Comparison of ENCODE assay signal across 27 cellular contexts in genomic region chr11:92909214-92909613, GRCh38.
"Had no signal": no experiment of that assay in that cellular context is flagged by ENCODE, and none has a peak within 500 bp of the region (broad histone marks: within the 10 kb centered on the region; RNA-seq: fewer than 3 reads in every experiment).

No MANE protein-coding gene starts in this region.

- DNase-seq: colonic mucosa; cortex of kidney; effector CD8-positive, alpha-beta T cell; effector memory CD8-positive, alpha-beta T cell; endodermal cell; erythroblast; esophagus squamous epithelium; foreskin fibroblast; foreskin melanocyte; gastrocnemius medialis; glutamatergic neuron; head of caudate nucleus; heart right ventricle; hippocampal formation; left cardiac atrium; left lung; left ventricle myocardium superior; lower lobe of right lung; mesenchymal stem cell; mucosa of descending colon had no signal

- H3K36me3 ChIP-seq: colonic mucosa, esophagus squamous epithelium, gastrocnemius medialis, heart right ventricle, left lung, lower lobe of right lung had no signal

- H3K27me3 ChIP-seq: colonic mucosa, esophagus squamous epithelium, gastrocnemius medialis, left lung had no signal

- H3K27me3 Mint-ChIP-seq: dendritic cell treated with granulocyte-macrophage colony-stimulating factor and Interleukin-4, amounts not matched to agents 40 ng/mL and 50 ng/mL, for 4 days; effector memory CD8-positive, alpha-beta T cell had no signal

- H3K4me1 Mint-ChIP-seq: mesothelial cell of epicardium had no signal

- H3K4me1 ChIP-seq: colonic mucosa, esophagus squamous epithelium, gastrocnemius medialis, heart right ventricle, left lung, lower lobe of right lung had no signal

- FAIRE-seq: endometrium, islet of Langerhans, keratinocyte had no signal

- H3K9me3 ChIP-seq: colonic mucosa, esophagus squamous epithelium, gastrocnemius medialis, heart right ventricle, left lung, lower lobe of right lung, mucosa of descending colon had no signal

- H3K27ac ChIP-seq: colonic mucosa, epithelial cell of prostate, esophagus squamous epithelium, gastrocnemius medialis, heart right ventricle, left lung, lower lobe of right lung had no signal

- H3K4me3 Mint-ChIP-seq: dendritic cell treated with granulocyte-macrophage colony-stimulating factor and Interleukin-4, amounts not matched to agents 40 ng/mL and 50 ng/mL, for 4 days; effector memory CD8-positive, alpha-beta T cell; endodermal cell; mesothelial cell of epicardium had no signal

- H3K27ac Mint-ChIP-seq: dendritic cell treated with granulocyte-macrophage colony-stimulating factor and Interleukin-4, amounts not matched to agents 40 ng/mL and 50 ng/mL, for 4 days; effector memory CD8-positive, alpha-beta T cell; endodermal cell; mesothelial cell of epicardium had no signal

- H3K4me3 ChIP-seq: colonic mucosa, esophagus squamous epithelium, gastrocnemius medialis, heart right ventricle, left lung, lower lobe of right lung, mucosa of descending colon had no signal

- ATAC-seq: effector memory CD8-positive, alpha-beta T cell; esophagus mucosa; gastrocnemius medialis; heart right ventricle; left cardiac atrium; left lung; left ventricle myocardium superior; lower lobe of right lung; mucosa of descending colon had no signal
